Comparison of ENCODE assay signal across 12 cellular contexts in the genomic region with DNA sequence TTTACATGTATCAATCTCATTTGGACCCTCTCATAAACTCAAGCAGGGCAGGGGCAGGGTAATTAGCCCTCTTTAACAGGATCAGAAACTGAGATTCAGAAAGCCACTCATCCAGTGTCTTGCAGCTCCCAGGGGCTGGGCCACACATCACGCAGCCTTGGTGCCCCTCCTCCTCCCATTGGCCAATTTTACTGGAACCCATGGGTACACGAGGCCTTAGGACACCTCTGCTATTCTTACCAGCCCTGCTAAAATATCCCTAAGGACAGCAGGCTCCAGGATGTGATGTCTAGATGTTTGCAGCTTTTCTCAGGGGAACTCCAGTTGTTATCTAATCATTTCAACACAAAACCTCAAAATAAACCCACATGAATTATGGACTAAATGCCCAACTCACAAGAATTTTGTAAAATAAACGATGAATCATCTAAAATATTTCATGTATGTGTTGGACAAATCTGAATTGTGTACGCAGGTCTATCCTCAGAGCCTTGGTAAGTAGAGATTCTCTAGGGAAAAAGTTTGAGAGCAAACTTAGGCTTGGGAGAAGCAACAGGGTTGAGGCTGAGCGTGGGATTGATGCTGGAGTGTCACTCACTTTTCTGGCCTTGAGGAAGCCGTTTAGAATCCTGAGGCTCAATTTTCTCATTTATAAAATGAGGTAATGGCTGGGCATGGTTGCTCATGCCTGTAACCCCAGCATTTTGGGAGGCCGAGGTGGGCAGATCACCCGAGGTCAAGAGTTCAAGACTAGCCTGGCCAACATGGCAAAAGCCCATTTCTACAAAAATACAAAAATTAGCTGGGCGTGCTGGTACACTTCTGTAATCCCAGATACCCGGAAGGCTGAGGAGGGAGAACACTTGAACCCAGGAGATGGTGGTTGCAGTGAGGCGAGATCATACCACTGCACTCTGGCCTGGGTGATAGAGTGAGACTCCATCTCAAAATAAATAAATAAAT.
DNase-seq lines count a peak whose midpoint lies in the region; ATAC-seq and FAIRE-seq lines count a peak whose summit lies in the region.
"Had no signal": no experiment of that assay in that cellular context is flagged by ENCODE, and none has a peak within 500 bp of the region (broad histone marks: within the 10 kb centered on the region; RNA-seq: fewer than 3 reads in every experiment).

No MANE protein-coding gene starts in this region.

- FAIRE-seq in RCC 7860 (lab: Jason Lieb, UNC), result peak; percentile 92

- DNase-seq in EH (ENCODE audit: low read depth) (peak; percentile 99), RCC 7860 (ENCODE audit: low spot score) (peak; percentile 91), fibroblast of gingiva (ENCODE audit: low read depth) (peak; percentile 99), pulmonary artery endothelial cell (ENCODE audit: low read depth, low spot score) (peak; percentile 11)
- DNase-seq: activated T-cell treated with anti-CD3 and anti-CD28 coated beads, Interleukin-2, amount 50 U/mL, for 4 hours; NCI-H1092 treated with DMSO at 0.1 percent for 48 hours; stimulated activated CD4-positive, alpha-beta T cell treated with anti-CD3 and anti-CD28 coated beads, Interleukin-4, amount 100 ng/mL, for 24 hours had no signal

- no peak for ATAC-seq in GM21576 (IDR thresholded peaks at IDR 0.05; ENCODE audit: unreplicated experiment)
- ATAC-seq in GM18867 (IDR thresholded peaks at IDR 0.05; ENCODE audit: unreplicated experiment), result no peak
- ATAC-seq in GM18502 (IDR thresholded peaks at IDR 0.05; ENCODE audit: poor library complexity, unreplicated experiment), result no peak
- no peak for ATAC-seq in GM19463 (IDR thresholded peaks at IDR 0.05; ENCODE audit: unreplicated experiment)
- ATAC-seq: activated T-cell treated with anti-CD3 and anti-CD28 coated beads, Interleukin-2, amount 50 U/mL, for 4 hours; WTC11 had no signal

Comparison
In these comparisons a context has a peak if more than half of its experiments do, and no peak if none do; other contexts are left out.
1. DNase-seq: peak in every context shown above with its lines; median percentile 99 in EH; 99 in fibroblast of gingiva; 91 in RCC 7860; 11 in pulmonary artery endothelial cell.